ENCODE assay signal across 2 cellular contexts in the genomic region with DNA sequence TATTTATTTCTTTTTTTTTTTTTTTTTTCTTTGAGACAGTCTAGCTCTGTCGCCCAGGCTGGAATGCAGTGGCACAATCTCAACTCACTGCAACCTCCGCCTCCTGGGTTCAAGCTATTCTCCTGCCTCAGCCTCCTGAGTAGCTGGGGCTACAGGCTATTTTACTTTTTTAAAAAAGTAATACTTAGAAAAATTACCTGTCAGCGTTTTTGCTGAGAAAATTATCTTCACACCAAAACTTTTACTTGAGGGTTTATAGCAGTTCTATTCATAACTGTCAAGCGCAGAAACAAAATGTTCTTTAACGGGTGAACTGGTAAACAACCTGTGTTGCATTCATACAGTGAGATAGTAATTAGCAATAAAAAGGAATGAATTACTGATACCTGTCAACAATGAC.
TF ChIP-seq lines count a peak whose summit lies in the region.

No MANE protein-coding gene starts in this region.

TF ChIP-seq in HepG2, 621 proteins besides CTCF, POLR2A, EP300 and RAD21:
- TF ChIP-seq FOXK2 (IDR thresholded peaks at IDR 0.05) (no peak), MAFF (IDR thresholded peaks at IDR 0.05; ENCODE audit: low read depth, low read length) (peak; percentile 66), RXRB (CRISPR knock-in tag; IDR thresholded peaks at IDR 0.05; ENCODE audit: borderline replicate concordance) (no peak), MAFK (conservative IDR thresholded peaks at IDR 0.05 in 1 of 2, IDR thresholded peaks at IDR 0.05 in 1 of 2; ENCODE audit: low read length in 2 of 2) (peak in 1 of 2 experiments; percentile 82; a peak in 3 of 4 replicates)

TF ChIP-seq in H1, 55 proteins besides CTCF, POLR2A, EP300 and RAD21:
- TF ChIP-seq HDAC2 (IDR thresholded peaks at IDR 0.05; ENCODE audit: borderline replicate concordance in 1 of 2, low read depth in 2 of 2, low read length in 2 of 2) (no peak), ASH2L (IDR thresholded peaks at IDR 0.05; ENCODE audit: low read length) (no peak), POU5F1 (IDR thresholded peaks at IDR 0.05; ENCODE audit: low read depth, low read length) (no peak), MAFK (IDR thresholded peaks at IDR 0.05; ENCODE audit: low read depth, low read length) (peak; percentile 42; the same call in 1 of the 2 replicates)
